In genomic region chr15:26235864-26236263, GRCh38 we compare ENCODE assay signal across 14 cellular contexts.
"Had no signal": no experiment of that assay in that cellular context is flagged by ENCODE, and none has a peak within 500 bp of the region (broad histone marks: within the 10 kb centered on the region; RNA-seq: fewer than 3 reads in every experiment).

No MANE protein-coding gene starts in this region.

- H3K27ac Mint-ChIP-seq: activated CD4-positive, alpha-beta memory T cell treated with anti-CD3 and anti-CD28 coated beads, Interleukin-2, amount 10 ng/mL, durations not matched to agents 7 days and 5 days; activated CD4-positive, alpha-beta T cell treated with anti-CD3 and anti-CD28 coated beads for 36 hours; activated CD8-positive, alpha-beta memory T cell treated with anti-CD3 and anti-CD28 coated beads, Interleukin-2, amount 10 ng/mL, durations not matched to agents 7 days and 5 days; activated naive CD8-positive, alpha-beta T cell treated with anti-CD3 and anti-CD28 coated beads, Interleukin-2, amount 10 ng/mL, durations not matched to agents 7 days and 5 days; activated T-helper 2 cell treated with anti-CD3 and anti-CD28 coated beads, Interferon-gamma antibody, Interleukin-2, Interleukin-4, amounts not matched to agents 10 μg/mL and 5 μg/mL and 100 μg/mL, durations not matched to agents 14 hours and 24 hours and 36 hours; memory B cell; naive B cell; stimulated activated naive B cell treated with anti-CD40 and anti-IgM and Interleukin-4, amounts not matched to agents 10 μg/mL and 1 μg/mL and 100 μg/mL, for 72 hours had no signal

- H3K36me3 Mint-ChIP-seq: activated CD8-positive, alpha-beta memory T cell treated with anti-CD3 and anti-CD28 coated beads, Interleukin-2, amount 10 ng/mL, durations not matched to agents 7 days and 5 days; activated naive CD8-positive, alpha-beta T cell treated with anti-CD3 and anti-CD28 coated beads, Interleukin-2, amount 10 ng/mL, durations not matched to agents 7 days and 5 days; naive B cell; stimulated activated naive B cell treated with anti-CD40 and anti-IgM and Interleukin-4, amounts not matched to agents 10 μg/mL and 1 μg/mL and 100 μg/mL, for 72 hours had no signal

- H3K9ac ChIP-seq: parathyroid adenoma had no signal

- ATAC-seq: activated CD4-positive, alpha-beta T cell treated with anti-CD3 and anti-CD28 coated beads for 36 hours; activated CD8-positive, alpha-beta memory T cell treated with anti-CD3 and anti-CD28 coated beads, Interleukin-2, amount 10 ng/mL, durations not matched to agents 7 days and 5 days; mucosa of descending colon; stimulated activated naive B cell treated with anti-CD40 and anti-IgM and Interleukin-4, amounts not matched to agents 10 μg/mL and 1 μg/mL and 100 μg/mL, for 72 hours had no signal

- DNase-seq: activated CD4-positive, alpha-beta memory T cell treated with anti-CD3 and anti-CD28 coated beads, Interleukin-2, amount 10 ng/mL, durations not matched to agents 7 days and 5 days; activated CD4-positive, alpha-beta T cell treated with anti-CD3 and anti-CD28 coated beads for 36 hours; activated CD8-positive, alpha-beta memory T cell treated with anti-CD3 and anti-CD28 coated beads, Interleukin-2, amount 10 ng/mL, durations not matched to agents 7 days and 5 days; activated naive CD4-positive, alpha-beta T cell treated with Interleukin-2 at 50 U/mL for 16 hours; activated naive CD8-positive, alpha-beta T cell treated with anti-CD3 and anti-CD28 coated beads, Interleukin-2, amount 10 ng/mL, durations not matched to agents 7 days and 5 days; activated T-cell treated with anti-CD3 and anti-CD28 coated beads, Interleukin-2, amount 50 U/mL, for 1 hour; dorsolateral prefrontal cortex; erythroblast; mucosa of descending colon; naive B cell; stimulated activated naive B cell treated with anti-CD40 and anti-IgM and Interleukin-4, amounts not matched to agents 10 μg/mL and 1 μg/mL and 100 μg/mL, for 72 hours had no signal

- H3K27me3 Mint-ChIP-seq: activated CD4-positive, alpha-beta memory T cell treated with anti-CD3 and anti-CD28 coated beads, Interleukin-2, amount 10 ng/mL, durations not matched to agents 7 days and 5 days; activated CD8-positive, alpha-beta memory T cell treated with anti-CD3 and anti-CD28 coated beads, Interleukin-2, amount 10 ng/mL, durations not matched to agents 7 days and 5 days; activated naive CD8-positive, alpha-beta T cell treated with anti-CD3 and anti-CD28 coated beads, Interleukin-2, amount 10 ng/mL, durations not matched to agents 7 days and 5 days; memory B cell; naive B cell had no signal

- H3K9me3 Mint-ChIP-seq: activated CD4-positive, alpha-beta memory T cell treated with anti-CD3 and anti-CD28 coated beads, Interleukin-2, amount 10 ng/mL, durations not matched to agents 7 days and 5 days; activated T-helper 2 cell treated with anti-CD3 and anti-CD28 coated beads, Interferon-gamma antibody, Interleukin-2, Interleukin-4, amounts not matched to agents 10 μg/mL and 5 μg/mL and 100 μg/mL, durations not matched to agents 14 hours and 24 hours and 36 hours had no signal

- H3K27ac ChIP-seq: parathyroid adenoma had no signal

- H3K4me1 Mint-ChIP-seq: activated CD4-positive, alpha-beta memory T cell treated with anti-CD3 and anti-CD28 coated beads, Interleukin-2, amount 10 ng/mL, durations not matched to agents 7 days and 5 days; activated CD4-positive, alpha-beta T cell treated with anti-CD3 and anti-CD28 coated beads for 36 hours; activated CD8-positive, alpha-beta memory T cell treated with anti-CD3 and anti-CD28 coated beads, Interleukin-2, amount 10 ng/mL, durations not matched to agents 7 days and 5 days; activated naive CD8-positive, alpha-beta T cell treated with anti-CD3 and anti-CD28 coated beads, Interleukin-2, amount 10 ng/mL, durations not matched to agents 7 days and 5 days; memory B cell; naive B cell; stimulated activated naive B cell treated with anti-CD40 and anti-IgM and Interleukin-4, amounts not matched to agents 10 μg/mL and 1 μg/mL and 100 μg/mL, for 72 hours had no signal

- H3K4me1 ChIP-seq: parathyroid adenoma had no signal

- H3K27me3 ChIP-seq: dorsolateral prefrontal cortex had no signal

- H3K4me3 Mint-ChIP-seq: activated CD4-positive, alpha-beta memory T cell treated with anti-CD3 and anti-CD28 coated beads, Interleukin-2, amount 10 ng/mL, durations not matched to agents 7 days and 5 days; activated CD4-positive, alpha-beta T cell treated with anti-CD3 and anti-CD28 coated beads for 36 hours; activated CD8-positive, alpha-beta memory T cell treated with anti-CD3 and anti-CD28 coated beads, Interleukin-2, amount 10 ng/mL, durations not matched to agents 7 days and 5 days; activated naive CD8-positive, alpha-beta T cell treated with anti-CD3 and anti-CD28 coated beads, Interleukin-2, amount 10 ng/mL, durations not matched to agents 7 days and 5 days; memory B cell; naive B cell; stimulated activated naive B cell treated with anti-CD40 and anti-IgM and Interleukin-4, amounts not matched to agents 10 μg/mL and 1 μg/mL and 100 μg/mL, for 72 hours had no signal

- H3K4me3 ChIP-seq: dorsolateral prefrontal cortex, mucosa of descending colon had no signal
